In genomic region chr4:8856835-8857590, GRCh38 we compare ENCODE assay signal across 15 cellular contexts. TPM values are rescaled to one million over a fixed set of nuclear protein-coding genes. Genes with fewer than 3 reads are reported as not detected.
A peak's percentile ranks its signal among the peaks of the same experiment; 100 is the strongest.
DNase-seq lines count a peak whose midpoint lies in the region; ATAC-seq and TF ChIP-seq lines count a peak whose summit lies in the region.
"Had no signal": no experiment of that assay in that cellular context is flagged by ENCODE, and none has a peak within 500 bp of the region (broad histone marks: within the 10 kb centered on the region; RNA-seq: fewer than 3 reads in every experiment).

No MANE protein-coding gene starts in this region.

- ATAC-seq in CD8-positive, alpha-beta T cell, result no peak
- no peak for ATAC-seq in stimulated activated effector memory CD8-positive, alpha-beta T cell treated with anti-CD3 and anti-CD28 coated beads, Interleukin-12 subunit alpha, Interleukin-12 subunit beta, amount 100 ng/mL, for 72 hours
- ATAC-seq in GM21423 (IDR thresholded peaks at IDR 0.05; ENCODE audit: unreplicated experiment) (no peak), GM19351 (IDR thresholded peaks at IDR 0.05; ENCODE audit: unreplicated experiment) (no peak), aorta (ENCODE audit: low FRiP score) (no peak)
- ATAC-seq: stimulated activated naive B cell treated with anti-CD40 and anti-IgM and Interleukin-4, amounts not matched to agents 10 μg/mL and 1 μg/mL and 100 μg/mL, for 72 hours had no signal

- no peak overlapping the region for H3K4me3 ChIP-seq in CD8-positive, alpha-beta T cell (ENCODE audit: low read depth, low read length)
- peak overlapping the region; percentile 25 for H3K4me3 ChIP-seq in MM.1S (ENCODE audit: low read length)
- no peak overlapping the region for H3K4me3 ChIP-seq in hepatocyte
- H3K4me3 ChIP-seq in aorta (ENCODE audit: low read length in 2 of 2), result no peak overlapping the region
- H3K4me3 ChIP-seq: SK-N-MC had no signal

- H4K20me1 ChIP-seq in MM.1S (ENCODE audit: insufficient read depth, low read length), result no peaks in the 10 kb centered on the region
- H4K20me1 ChIP-seq in hepatocyte (ENCODE audit: insufficient read depth, poor library complexity, severe bottlenecking), result no peaks in the 10 kb centered on the region

- no peaks in the 10 kb centered on the region for H3F3A ChIP-seq in MM.1S (ENCODE audit: insufficient read depth, low read length)

- H3K27ac ChIP-seq in CD8-positive, alpha-beta T cell (ENCODE audit: low read depth, low read length), result no peak overlapping the region
- H3K27ac ChIP-seq in MM.1S (ENCODE audit: low read length) (no peak overlapping the region), hepatocyte (no peak overlapping the region), aorta (ENCODE audit: low read depth in 1 of 2, low read length in 2 of 2) (no peak overlapping the region)
- H3K27ac ChIP-seq: epithelial cell of prostate, SK-N-MC had no signal

- no peaks in the 10 kb centered on the region for H3K9me3 ChIP-seq in CD8-positive, alpha-beta T cell (ENCODE audit: low read length)
- H3K9me3 ChIP-seq in MM.1S (replicated peaks; ENCODE audit: insufficient read depth, low read length) (no peaks in the 10 kb centered on the region), hepatocyte (ENCODE audit: low read depth) (no peaks in the 10 kb centered on the region), aorta (ENCODE audit: control insufficient read depth, low read length) (peaks cover 5% of the 10 kb centered on the region)

- DNase-seq in CD8-positive, alpha-beta T cell, result no peak
- DNase-seq in MM.1S (no peak), hepatocyte (ENCODE audit: low spot score) (no peak), aorta (no peak)
- DNase-seq in stimulated activated effector memory CD8-positive, alpha-beta T cell treated with anti-CD3 and anti-CD28 coated beads, Interleukin-12 subunit alpha, Interleukin-12 subunit beta, amount 100 ng/mL, for 72 hours (ENCODE audit: low spot score in 2 of 2), result no peak
- DNase-seq: activated CD4-positive, CD25-positive, alpha-beta regulatory T cell; caudate nucleus; hippocampal formation; stimulated activated naive B cell treated with anti-CD40 and anti-IgM and Interleukin-4, amounts not matched to agents 10 μg/mL and 1 μg/mL and 100 μg/mL, for 72 hours had no signal

- CTCF ChIA-PET in CD8-positive, alpha-beta T cell (lab: Charles Lee), result no interaction called here

- no peak for TF ChIP-seq CTCF in CD8-positive, alpha-beta T cell (IDR thresholded peaks at IDR 0.05)
- no peak for TF ChIP-seq CTCF in MM.1S (IDR thresholded peaks at IDR 0.05; ENCODE audit: low read length)
- TF ChIP-seq CTCF in hepatocyte (IDR thresholded peaks at IDR 0.05; ENCODE audit: poor library complexity), result no peak

- H3K4me3 Mint-ChIP-seq in CD8-positive, alpha-beta T cell, result peak overlapping the region; percentile 18
- H3K4me3 Mint-ChIP-seq in stimulated activated effector memory CD8-positive, alpha-beta T cell treated with anti-CD3 and anti-CD28 coated beads, Interleukin-12 subunit alpha, Interleukin-12 subunit beta, amount 100 ng/mL, for 72 hours, result peak overlapping the region; percentile 35
- H3K4me3 Mint-ChIP-seq: memory B cell had no signal

- H3K9me2 ChIP-seq in MM.1S (replicated peaks; ENCODE audit: insufficient read depth, low read length), result no peaks in the 10 kb centered on the region
- H3K9me2 ChIP-seq in hepatocyte (replicated peaks; ENCODE audit: insufficient read depth), result no peaks in the 10 kb centered on the region

- no peaks in the 10 kb centered on the region for H3K4me1 ChIP-seq in CD8-positive, alpha-beta T cell (ENCODE audit: insufficient read depth, low read length)
- H3K4me1 ChIP-seq in MM.1S (ENCODE audit: low read length) (no peaks in the 10 kb centered on the region; the same call in 1 of the 2 replicates), hepatocyte (ENCODE audit: insufficient read depth) (peaks cover 10% of the 10 kb centered on the region), aorta (ENCODE audit: control insufficient read depth in 1 of 2, insufficient read depth in 2 of 2, low read length in 2 of 2) (no peaks in the 10 kb centered on the region)

- intact Hi-C loops in CD8-positive, alpha-beta T cell (cut with DNase I, micrococcal nuclease), result no loop called here
- intact Hi-C loops in aorta (cut with DNase I), result no loop called here

- H3K4me2 ChIP-seq in MM.1S (ENCODE audit: low read depth, low read length), result peak overlapping the region; percentile 52; the same call in 1 of the 2 replicates
- peak overlapping the region; percentile 69 for H3K4me2 ChIP-seq in hepatocyte

- H3K9ac ChIP-seq in MM.1S (ENCODE audit: low read length), result no peak overlapping the region

- H2AFZ ChIP-seq in MM.1S (ENCODE audit: low read length) (no peak overlapping the region), hepatocyte (no peak overlapping the region)

- H3K27ac Mint-ChIP-seq in CD8-positive, alpha-beta T cell, result no peak overlapping the region
- no peak overlapping the region for H3K27ac Mint-ChIP-seq in stimulated activated effector memory CD8-positive, alpha-beta T cell treated with anti-CD3 and anti-CD28 coated beads, Interleukin-12 subunit alpha, Interleukin-12 subunit beta, amount 100 ng/mL, for 72 hours
- H3K27ac Mint-ChIP-seq: memory B cell had no signal

- POLR2A ChIA-PET in CD8-positive, alpha-beta T cell (lab: Charles Lee), result no interaction called here

- H3K4me1 Mint-ChIP-seq in CD8-positive, alpha-beta T cell (ENCODE audit: low read depth), result peaks cover 7% of the 10 kb centered on the region
- peaks cover 15% of the 10 kb centered on the region for H3K4me1 Mint-ChIP-seq in stimulated activated effector memory CD8-positive, alpha-beta T cell treated with anti-CD3 and anti-CD28 coated beads, Interleukin-12 subunit alpha, Interleukin-12 subunit beta, amount 100 ng/mL, for 72 hours

- peaks cover 2% of the 10 kb centered on the region for H3K27me3 ChIP-seq in CD8-positive, alpha-beta T cell (ENCODE audit: insufficient read depth, low read length)
- H3K27me3 ChIP-seq in MM.1S (replicated peaks; ENCODE audit: insufficient read depth, low read length), result peaks cover 98% of the 10 kb centered on the region
- peaks cover 95% of the 10 kb centered on the region for H3K27me3 ChIP-seq in hepatocyte
- H3K27me3 ChIP-seq in aorta (ENCODE audit: control insufficient read depth in 1 of 2, insufficient read depth in 2 of 2, low read length in 1 of 2), result no peaks in the 10 kb centered on the region

- H3K27me3 Mint-ChIP-seq in CD8-positive, alpha-beta T cell (ENCODE audit: low read depth), result peaks cover 43% of the 10 kb centered on the region

- H3K36me3 Mint-ChIP-seq in CD8-positive, alpha-beta T cell, result no peaks in the 10 kb centered on the region
- peaks cover 5% of the 10 kb centered on the region for H3K36me3 Mint-ChIP-seq in stimulated activated effector memory CD8-positive, alpha-beta T cell treated with anti-CD3 and anti-CD28 coated beads, Interleukin-12 subunit alpha, Interleukin-12 subunit beta, amount 100 ng/mL, for 72 hours
- H3K36me3 Mint-ChIP-seq: memory B cell had no signal

- no peaks in the 10 kb centered on the region for H3K36me3 ChIP-seq in CD8-positive, alpha-beta T cell (ENCODE audit: insufficient read depth, low read length)
- H3K36me3 ChIP-seq in MM.1S (replicated peaks; ENCODE audit: insufficient read depth, low read length), result no peaks in the 10 kb centered on the region
- H3K36me3 ChIP-seq in hepatocyte (replicated peaks; ENCODE audit: insufficient read depth, low read depth), result no peaks in the 10 kb centered on the region
- H3K36me3 ChIP-seq in aorta (ENCODE audit: control insufficient read depth in 1 of 2, insufficient read depth in 2 of 2, low read length in 1 of 2), result no peaks in the 10 kb centered on the region

- no peaks in the 10 kb centered on the region for H3K79me2 ChIP-seq in MM.1S (ENCODE audit: low read length)
- no peaks in the 10 kb centered on the region for H3K79me2 ChIP-seq in hepatocyte

- no peaks in the 10 kb centered on the region for H3K9me3 Mint-ChIP-seq in CD8-positive, alpha-beta T cell
- no peaks in the 10 kb centered on the region for H3K9me3 Mint-ChIP-seq in stimulated activated effector memory CD8-positive, alpha-beta T cell treated with anti-CD3 and anti-CD28 coated beads, Interleukin-12 subunit alpha, Interleukin-12 subunit beta, amount 100 ng/mL, for 72 hours
- H3K9me3 Mint-ChIP-seq: memory B cell had no signal

- WGBS in hepatocyte (ENCODE audit: low lambda C conversion rate, missing lambda C conversion rate), result 6% methylated on average over 45 of the region's 50 CpGs
- WGBS in aorta, 2 donors, result 3 to 4% methylated on average over 34 to 50 of the region's 50 CpGs

RNA-seq across cellular contexts. Expression of gene HMX1, which starts 14.6 kb away (rescaled TPM):
- not detected for total RNA-seq in CD8-positive, alpha-beta T cell
- not detected in 2 replicates for total RNA-seq in hepatocyte
- not detected in 2 replicates for polyA plus RNA-seq in hepatocyte
- total RNA-seq in aorta, result not detected
- polyA plus RNA-seq in aorta, result not detected
- total RNA-seq: LHCN-M2 had no signal
